17 cellular contexts compared by ENCODE assay signal in genomic region chr21:45157932-45158331, GRCh38.
DNase-seq lines count a peak whose midpoint lies in the region; ATAC-seq and TF ChIP-seq lines count a peak whose summit lies in the region.
"Had no signal": no experiment of that assay in that cellular context is flagged by ENCODE, and none has a peak within 500 bp of the region (broad histone marks: within the 10 kb centered on the region; RNA-seq: fewer than 3 reads in every experiment).

No MANE protein-coding gene starts in this region.

- no peaks in the 10 kb centered on the region for H3K27me3 ChIP-seq in right atrium auricular region
- H3K27me3 ChIP-seq in colonic mucosa: no peaks in the 10 kb centered on the region
- H3K27me3 ChIP-seq in neuronal stem cell (ENCODE audit: control insufficient read depth in 3 of 3, insufficient read depth in 3 of 3, low read depth in 1 of 3, low read length in 3 of 3): no peaks in the 10 kb centered on the region

- intact Hi-C loops in Right ventricle myocardium superior (cut with DNase I) (loop anchor here (10.0 kb wide), 1 partner anchor 277 kb away; no protein-coding TSS in a partner anchor), colonic mucosa (cut with DNase I) (no loop called here)

- DNase-seq in right atrium auricular region (ENCODE audit: low spot score) (peak; percentile 4), Right ventricle myocardium superior (no peak), colonic mucosa (peak; percentile 6), neuronal stem cell (ENCODE audit: low spot score) (no peak), NCI-H1105 treated with DMSO at 0.1 percent for 48 hours (lab: John Stamatoyannopoulos, UW) (no peak)
- no peak for DNase-seq in activated CD4-positive, alpha-beta memory T cell treated with anti-CD3 and anti-CD28 coated beads, Interleukin-2, amount 10 ng/mL, durations not matched to agents 7 days and 5 days
- DNase-seq: ACHN, AML-193, DMS79 treated with DMSO at 0.1 percent for 48 hours, HFFc6, NCI-H1417 treated with DMSO at 0.1 percent for 48 hours, NCI-H1930, NCI-H226, NCI-H524, SIG-M5 had no signal

- CTCF ChIA-PET in activated CD4-positive, alpha-beta memory T cell treated with anti-CD3 and anti-CD28 coated beads, Interleukin-2, amount 10 ng/mL, durations not matched to agents 7 days and 5 days (lab: Charles Lee): interaction anchor here (0.6 kb wide), 1 partner anchor 19 kb away, joined by 3 read pairs; no protein-coding TSS in a partner anchor

- no peak overlapping the region for H3K27ac ChIP-seq in right atrium auricular region
- H3K27ac ChIP-seq in colonic mucosa: no peak overlapping the region
- H3K27ac ChIP-seq in neuronal stem cell (replicated peaks; ENCODE audit: low read length): no peak overlapping the region

- H3K36me3 Mint-ChIP-seq in activated CD4-positive, alpha-beta memory T cell treated with anti-CD3 and anti-CD28 coated beads, Interleukin-2, amount 10 ng/mL, durations not matched to agents 7 days and 5 days (ENCODE audit: low read depth): peaks cover 22% of the 10 kb centered on the region

- H3K27me3 Mint-ChIP-seq in activated CD4-positive, alpha-beta memory T cell treated with anti-CD3 and anti-CD28 coated beads, Interleukin-2, amount 10 ng/mL, durations not matched to agents 7 days and 5 days: no peaks in the 10 kb centered on the region

- H3K9ac ChIP-seq in colonic mucosa (ENCODE audit: low read depth in 2 of 2, low read length in 2 of 2) (no peak overlapping the region), neuronal stem cell (ENCODE audit: low read depth, low read length, poor library complexity) (no peak overlapping the region)

- H3K36me3 ChIP-seq in right atrium auricular region: no peaks in the 10 kb centered on the region
- no peaks in the 10 kb centered on the region for H3K36me3 ChIP-seq in colonic mucosa
- H3K36me3 ChIP-seq in neuronal stem cell (replicated peaks in 1 of 2; ENCODE audit: control insufficient read depth in 2 of 2, insufficient read depth in 2 of 2, low read length in 2 of 2): no peaks in the 10 kb centered on the region

- no peak overlapping the region for H2BK12ac ChIP-seq in neuronal stem cell (ENCODE audit: low read length)

- no peak overlapping the region for H3K23ac ChIP-seq in neuronal stem cell (ENCODE audit: low read depth, low read length, poor library complexity)

- H3K9me3 ChIP-seq in right atrium auricular region (no peaks in the 10 kb centered on the region), colonic mucosa (no peaks in the 10 kb centered on the region), neuronal stem cell (replicated peaks in 1 of 2; ENCODE audit: control insufficient read depth in 2 of 2, insufficient read depth in 1 of 2, low read depth in 1 of 2, low read length in 2 of 2) (no peaks in the 10 kb centered on the region)

- H3K9me3 Mint-ChIP-seq in activated CD4-positive, alpha-beta memory T cell treated with anti-CD3 and anti-CD28 coated beads, Interleukin-2, amount 10 ng/mL, durations not matched to agents 7 days and 5 days: peaks cover 2% of the 10 kb centered on the region
- H3K9me3 Mint-ChIP-seq: HFFc6 had no signal

- H3K4me3 ChIP-seq in right atrium auricular region (no peak overlapping the region), colonic mucosa (no peak overlapping the region), neuronal stem cell (ENCODE audit: low read length in 2 of 2) (no peak overlapping the region)

- H2BK5ac ChIP-seq in neuronal stem cell (ENCODE audit: low read length): no peak overlapping the region

- peaks cover 34% of the 10 kb centered on the region for H3K4me1 Mint-ChIP-seq in activated CD4-positive, alpha-beta memory T cell treated with anti-CD3 and anti-CD28 coated beads, Interleukin-2, amount 10 ng/mL, durations not matched to agents 7 days and 5 days

- H3K27ac Mint-ChIP-seq in activated CD4-positive, alpha-beta memory T cell treated with anti-CD3 and anti-CD28 coated beads, Interleukin-2, amount 10 ng/mL, durations not matched to agents 7 days and 5 days: no peak overlapping the region
- H3K27ac Mint-ChIP-seq: HFFc6 had no signal

- H3K79me1 ChIP-seq in neuronal stem cell (ENCODE audit: low read depth, low read length): peaks cover 2% of the 10 kb centered on the region

- WGBS in neuronal stem cell (ENCODE audit: extremely low coverage in 2 of 2, insufficient read length in 2 of 2, insufficient replicate concordance in 1 of 2), 2 donors: no CpG with 5 or more reads among the region's 8 CpGs

- no peak overlapping the region for H2AFZ ChIP-seq in neuronal stem cell (ENCODE audit: low read length)

- peak overlapping the region; percentile 11 for H2AK5ac ChIP-seq in neuronal stem cell (ENCODE audit: low read depth, low read length)

- H2BK15ac ChIP-seq in neuronal stem cell (ENCODE audit: low read length): no peak overlapping the region

- no peak overlapping the region for H3K4me2 ChIP-seq in neuronal stem cell (ENCODE audit: insufficient read depth, low read length, poor library complexity, severe bottlenecking)

- peak overlapping the region; percentile 11 for H3K18ac ChIP-seq in neuronal stem cell (ENCODE audit: low read length)

- ATAC-seq in Right ventricle myocardium superior (ENCODE audit: poor library complexity): no peak
- no peak for ATAC-seq in activated CD4-positive, CD25-positive, alpha-beta regulatory T cell treated with anti-CD3 and anti-CD28 coated beads, Interleukin-2, amount 50 U/mL, for 24 hours

- no peak overlapping the region for H3K4ac ChIP-seq in neuronal stem cell (ENCODE audit: low read length)

- H3K4me3 Mint-ChIP-seq in activated CD4-positive, alpha-beta memory T cell treated with anti-CD3 and anti-CD28 coated beads, Interleukin-2, amount 10 ng/mL, durations not matched to agents 7 days and 5 days: no peak overlapping the region
- H3K4me3 Mint-ChIP-seq: CD14-positive monocyte, HFFc6 had no signal

- POLR2A ChIA-PET in activated CD4-positive, alpha-beta memory T cell treated with anti-CD3 and anti-CD28 coated beads, Interleukin-2, amount 10 ng/mL, durations not matched to agents 7 days and 5 days (lab: Charles Lee): no interaction called here

- H4K8ac ChIP-seq in neuronal stem cell (ENCODE audit: low read depth, low read length): no peak overlapping the region

- H2BK120ac ChIP-seq in neuronal stem cell (ENCODE audit: low read depth, low read length): no peak overlapping the region

- H3K4me1 ChIP-seq in right atrium auricular region: peaks cover 0 to 15% of the 10 kb centered on the region in 2 donors
- H3K4me1 ChIP-seq in colonic mucosa: no peaks in the 10 kb centered on the region
- peaks cover 19 to 28% of the 10 kb centered on the region in 2 donors for H3K4me1 ChIP-seq in neuronal stem cell (ENCODE audit: control insufficient read depth in 2 of 2, insufficient read depth in 1 of 2, low read depth in 1 of 2, low read length in 2 of 2)

- H4K91ac ChIP-seq in neuronal stem cell (ENCODE audit: low read depth, low read length, poor library complexity): no peak overlapping the region

- TF ChIP-seq CTCF in right atrium auricular region (IDR thresholded peaks at IDR 0.05): no peak
- TF ChIP-seq CTCF in colonic mucosa (IDR thresholded peaks at IDR 0.05): no peak

- peak overlapping the region; percentile 5 for H3K14ac ChIP-seq in neuronal stem cell (ENCODE audit: low read length)

Comparison
In these comparisons a context has a peak if more than half of its experiments do, and no peak if none do; other contexts are left out.
1. DNase-seq: peak in right atrium auricular region (single experiment) and colonic mucosa (single experiment); none in Right ventricle myocardium superior (single experiment), neuronal stem cell (single experiment), activated CD4-positive, alpha-beta memory T cell treated with anti-CD3 and anti-CD28 coated beads, Interleukin-2, amount 10 ng/mL, durations not matched to agents 7 days and 5 days (single experiment) and NCI-H1105 treated with DMSO at 0.1 percent for 48 hours (single experiment).